8 cellular contexts compared by ENCODE assay signal in genomic region chr7:152463714-152464311, GRCh38. TPM values are rescaled to one million over a fixed set of nuclear protein-coding genes. Genes with fewer than 3 reads are reported as not detected.
A peak's percentile ranks its signal among the peaks of the same experiment; 100 is the strongest.
DNase-seq lines count a peak whose midpoint lies in the region; ATAC-seq and TF ChIP-seq lines count a peak whose summit lies in the region.

No MANE protein-coding gene starts in this region.

- intact Hi-C loops in left lung (cut with DNase I) = no loop called here

- H3K9me3 ChIP-seq in left lung = no peaks in the 10 kb centered on the region

- no peaks in the 10 kb centered on the region for H3K27me3 ChIP-seq in left lung

- DNase-seq in C1 segment of cervical spinal cord (lab: John Stamatoyannopoulos, UW) (peak; percentile 98 to 100 (median 100)), NCI-H526 treated with DMSO at 0.1 percent for 48 hours (lab: John Stamatoyannopoulos, UW) (peak; percentile 99), dedifferentiated amniotic fluid mesenchymal stem cell (ENCODE audit: extremely low spot score) (peak; percentile 99), left lung (peak; percentile 100)
- DNase-seq in activated CD4-positive, alpha-beta T cell treated with anti-CD3 and anti-CD28 coated beads, Interleukin-2, amount 50 U/mL, for 1 hour = peak; percentile 100
- DNase-seq in stimulated activated CD4-positive, alpha-beta T cell treated with anti-CD3 and anti-CD28 coated beads, Interleukin-2, amount 100 ng/mL, for 4 hours (ENCODE audit: low read depth) = peak; percentile 100

- H3K4me1 ChIP-seq in left lung = peaks cover 4 to 31% of the 10 kb centered on the region in 2 donors

- no peaks in the 10 kb centered on the region for H3K36me3 ChIP-seq in left lung

- no peak for TF ChIP-seq CTCF in left lung (IDR thresholded peaks at IDR 0.05)

- peak overlapping the region; percentile 86 to 95 for H3K4me3 ChIP-seq in left lung

- H3K27ac ChIP-seq in left lung = peak overlapping the region; percentile 100

- ATAC-seq in GM19351 (IDR thresholded peaks at IDR 0.05; ENCODE audit: unreplicated experiment) = peak; percentile 83
- peak; percentile 86 for ATAC-seq in HG03520 (IDR thresholded peaks at IDR 0.05; ENCODE audit: unreplicated experiment)
- peak; percentile 96 for ATAC-seq in left lung

RNA-seq across cellular contexts. Expression of gene KMT2C, which starts 28.0 kb away (rescaled TPM):
- total RNA-seq in left lung = 10 to 100 TPM; 67.8 to 91.4 TPM

Comparison
In these comparisons a context has a peak if more than half of its experiments do, and no peak if none do; other contexts are left out.
1. Peak in every context shown above with its lines: DNase-seq, ATAC-seq, H3K4me3 ChIP-seq and H3K27ac ChIP-seq.